Comparison of ENCODE assay signal across 8 cellular contexts in genomic region chr4:38523524-38524448, GRCh38.
DNase-seq lines count a peak whose midpoint lies in the region; ATAC-seq and TF ChIP-seq lines count a peak whose summit lies in the region.

No MANE protein-coding gene starts in this region.

- DNase-seq in GM12864 (ENCODE audit: low read depth) (peak; percentile 90), Karpas-422 (no peak), renal cortical epithelial cell (ENCODE audit: low read depth) (peak; percentile 36), DMS53 treated with DMSO at 0.1 percent for 48 hours (lab: John Stamatoyannopoulos, UW; ENCODE audit: unreplicated experiment) (no peak), NCI-H774 (lab: John Stamatoyannopoulos, UW) (no peak), PC-3 (no peak)
- peak; percentile 76 to 78 for DNase-seq in activated T-cell treated with anti-CD3 and anti-CD28 coated beads, Interleukin-2, amount 50 U/mL, for 72 hours

- H3K4me2 ChIP-seq in Karpas-422 (ENCODE audit: low read depth, low read length, poor library complexity, severe bottlenecking) (peak overlapping the region; percentile 44), PC-3 (ENCODE audit: low read length) (no peak overlapping the region)

- H3K27ac ChIP-seq in Karpas-422 (ENCODE audit: low read length) (no peak overlapping the region), PC-3 (ENCODE audit: low read length) (no peak overlapping the region)

- intact Hi-C loops in PC-3 (cut with micrococcal nuclease): no loop called here

- peaks cover 19% of the 10 kb centered on the region for H3K27me3 Mint-ChIP-seq in activated T-cell treated with anti-CD3 and anti-CD28 coated beads, Interleukin-2, amount 50 U/mL, for 72 hours (ENCODE audit: low read depth)

- H3K27ac Mint-ChIP-seq in activated T-cell treated with anti-CD3 and anti-CD28 coated beads, Interleukin-2, amount 50 U/mL, for 72 hours: peak overlapping the region; percentile 88

- H3K9me3 ChIP-seq in Karpas-422 (ENCODE audit: low read length): no peaks in the 10 kb centered on the region
- no peaks in the 10 kb centered on the region for H3K9me3 ChIP-seq in PC-3 (ENCODE audit: low read length)

- TF ChIP-seq CTCF in GM12864 (IDR thresholded peaks at IDR 0.05; ENCODE audit: low read depth, low read length, missing control alignments) (no peak), PC-3 (conservative IDR thresholded peaks at IDR 0.05; ENCODE audit: low read depth, low read length) (no peak)

- H3K36me3 ChIP-seq in Karpas-422 (ENCODE audit: insufficient read depth, low read length) (no peaks in the 10 kb centered on the region), PC-3 (ENCODE audit: low read depth, low read length) (no peaks in the 10 kb centered on the region)

- H3K9me3 Mint-ChIP-seq in activated T-cell treated with anti-CD3 and anti-CD28 coated beads, Interleukin-2, amount 50 U/mL, for 72 hours: peaks cover 0 to 8% of the 10 kb centered on the region in 2 donors

- H3K4me1 ChIP-seq in Karpas-422 (ENCODE audit: low read length): no peaks in the 10 kb centered on the region
- H3K4me1 ChIP-seq in PC-3 (ENCODE audit: insufficient read depth, low read length): no peaks in the 10 kb centered on the region

- CTCF ChIA-PET in PC-3 (lab: Charles Lee): no interaction called here

- BruUV-seq in PC-3 (replicated peaks; lab: Mats Ljungman, UMichigan): no TSS peak

- H3K4me3 ChIP-seq in GM12864 (ENCODE audit: low read depth, low read length) (no peak overlapping the region), Karpas-422 (ENCODE audit: low read length) (peak overlapping the region; percentile 20; the same call in 1 of the 2 replicates), PC-3 (ENCODE audit: low read length) (no peak overlapping the region)

- H3F3A ChIP-seq in PC-3 (ENCODE audit: low read length, unreplicated experiment): no peaks in the 10 kb centered on the region

- H3K9me2 ChIP-seq in Karpas-422 (replicated peaks; ENCODE audit: insufficient read depth, low read length) (no peaks in the 10 kb centered on the region), PC-3 (replicated peaks; ENCODE audit: low read length) (no peaks in the 10 kb centered on the region)

- H3K4me3 Mint-ChIP-seq in activated T-cell treated with anti-CD3 and anti-CD28 coated beads, Interleukin-2, amount 50 U/mL, for 72 hours: peak overlapping the region; percentile 64 to 85

- peaks cover 5 to 6% of the 10 kb centered on the region in 2 donors for H3K36me3 Mint-ChIP-seq in activated T-cell treated with anti-CD3 and anti-CD28 coated beads, Interleukin-2, amount 50 U/mL, for 72 hours (ENCODE audit: insufficient read depth in 2 of 2)

- H3K27me3 ChIP-seq in Karpas-422 (ENCODE audit: low read length) (no peaks in the 10 kb centered on the region), PC-3 (ENCODE audit: low read length) (no peaks in the 10 kb centered on the region)

- H4K20me1 ChIP-seq in Karpas-422 (ENCODE audit: insufficient read depth, low read depth, low read length): no peaks in the 10 kb centered on the region
- no peaks in the 10 kb centered on the region for H4K20me1 ChIP-seq in PC-3 (ENCODE audit: low read length)

- H2AFZ ChIP-seq in Karpas-422 (ENCODE audit: low read length) (no peak overlapping the region), PC-3 (ENCODE audit: low read length) (no peak overlapping the region)

- H3K79me2 ChIP-seq in Karpas-422 (ENCODE audit: low read length) (no peaks in the 10 kb centered on the region), PC-3 (ENCODE audit: low read length) (no peaks in the 10 kb centered on the region)

- POLR2A ChIA-PET in PC-3 (lab: Charles Lee; ENCODE audit: unreplicated experiment): no interaction called here

- ATAC-seq in GM21529 (IDR thresholded peaks at IDR 0.05; ENCODE audit: unreplicated experiment) (peak; percentile 99), PC-3 (no peak)
- peak; percentile 91 to 92 for ATAC-seq in activated T-cell treated with anti-CD3 and anti-CD28 coated beads, Interleukin-2, amount 50 U/mL, for 72 hours (replicated peaks in 1 of 2)

- peaks cover 33% of the 10 kb centered on the region for H3K4me1 Mint-ChIP-seq in activated T-cell treated with anti-CD3 and anti-CD28 coated beads, Interleukin-2, amount 50 U/mL, for 72 hours (ENCODE audit: low read depth)

- no peak overlapping the region for H3K9ac ChIP-seq in Karpas-422 (ENCODE audit: low read length)
- H3K9ac ChIP-seq in PC-3 (ENCODE audit: low read length): no peak overlapping the region

Comparison
In these comparisons a context has a peak if more than half of its experiments do, and no peak if none do; other contexts are left out.
1. DNase-seq: peak in GM12864 (single experiment), activated T-cell treated with anti-CD3 and anti-CD28 coated beads, Interleukin-2, amount 50 U/mL, for 72 hours (2 of 2) and renal cortical epithelial cell (single experiment); none in Karpas-422 (single experiment), DMS53 treated with DMSO at 0.1 percent for 48 hours (single experiment), NCI-H774 (single experiment) and PC-3 (single experiment).